Comparison of ENCODE assay signal across 10 cellular contexts in the genomic region with DNA sequence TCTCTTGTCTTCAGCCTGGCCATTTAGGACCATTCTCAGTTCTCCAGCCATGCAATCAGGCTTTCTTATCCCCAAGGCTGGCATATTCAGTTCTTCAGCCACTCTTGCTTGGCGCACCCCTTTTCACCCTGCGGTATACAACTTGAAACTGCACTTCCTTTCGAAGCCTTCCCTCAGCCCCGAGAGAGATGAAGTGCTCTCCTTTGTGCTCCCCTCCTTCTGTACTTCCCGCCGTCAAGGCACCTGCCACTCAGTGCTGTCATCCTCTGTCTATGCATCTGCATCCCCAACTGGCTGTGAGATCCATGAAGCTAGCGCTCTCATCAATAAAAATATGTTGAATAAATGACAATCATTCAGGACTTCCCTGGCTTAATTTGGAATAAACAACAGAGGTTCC. TPM values are rescaled to one million over a fixed set of nuclear protein-coding genes. Genes with fewer than 3 reads are reported as not detected.
A peak's percentile ranks its signal among the peaks of the same experiment; 100 is the strongest.
DNase-seq lines count a peak whose midpoint lies in the region; ATAC-seq, FAIRE-seq and TF ChIP-seq lines count a peak whose summit lies in the region.
"Had no signal": no experiment of that assay in that cellular context is flagged by ENCODE, and none has a peak within 500 bp of the region (broad histone marks: within the 10 kb centered on the region; RNA-seq: fewer than 3 reads in every experiment).

No MANE protein-coding gene starts in this region.

- no TSS peak for BruUV-seq in GM12878 (replicated peaks; lab: Mats Ljungman, UMichigan)

- no peak for TF ChIP-seq EP300 in GM12878 (IDR thresholded peaks at IDR 0.05; ENCODE audit: borderline replicate concordance in 1 of 2, control insufficient read depth in 1 of 2, low read depth in 2 of 2, low read length in 2 of 2)

- peak overlapping the region; percentile 20 for H3K4me3 ChIP-seq in GM12878

- TF ChIP-seq CTCF in GM12878 (IDR thresholded peaks at IDR 0.05 in 2 of 3, conservative IDR thresholded peaks at IDR 0.05 in 1 of 3; ENCODE audit: control insufficient read depth in 2 of 3, extremely low read depth in 1 of 3, insufficient read depth in 1 of 3, low read depth in 3 of 3, low read length in 3 of 3), result no peak

- intact Hi-C loops in GM12878 (cut with micrococcal nuclease; ENCODE audit: unreplicated experiment), result no loop called here

- peak overlapping the region; percentile 71 for H3K4me2 ChIP-seq in GM12878 (ENCODE audit: control insufficient read depth, insufficient read depth)

- no peak for FAIRE-seq in GM12878 (lab: Jason Lieb, UNC)

- TF ChIP-seq RAD21 in GM12878 (IDR thresholded peaks at IDR 0.05; ENCODE audit: insufficient read depth, low read depth, low read length), result no peak

- H3K79me2 ChIP-seq in GM12878 (ENCODE audit: control insufficient read depth, insufficient read depth, low read length), result no peaks in the 10 kb centered on the region

- H3K9ac ChIP-seq in GM12878 (ENCODE audit: control insufficient read depth, insufficient read depth, low read length), result no peak overlapping the region

- in situ Hi-C loops in GM12878 (cut with MboI), result no loop called here

- CTCF ChIA-PET in GM12878 (lab: Yijun Ruan, JAX), result interaction anchor here (0.9 to 3.7 kb wide), 7 partner anchors 9 to 48 kb away, joined by 3 to 33 read pairs (median 5); no protein-coding TSS in a partner anchor

- RAD21 ChIA-PET in GM12878 (lab: Charles Lee; ENCODE audit: unreplicated experiment), result interaction anchor here (1.7 kb wide), 2 partner anchors 9 to 21 kb away, joined by 7 to 15 read pairs; no protein-coding TSS in a partner anchor

- H3K27ac ChIP-seq in GM12878 (ENCODE audit: control insufficient read depth, insufficient read depth), result no peak overlapping the region

- 20% methylated on average over 7 of the region's 7 CpGs for WGBS in GM12878 (ENCODE audit: insufficient coverage, insufficient replicate concordance, low lambda C conversion rate, missing lambda C conversion rate)

- H2AFZ ChIP-seq in GM12878 (ENCODE audit: control insufficient read depth, low read depth, low read length), result peak overlapping the region; percentile 28

- no peaks in the 10 kb centered on the region for H3K36me3 ChIP-seq in GM12878 (ENCODE audit: control insufficient read depth in 2 of 2, insufficient read depth in 2 of 2, low read length in 1 of 2)

- no peaks in the 10 kb centered on the region for H3K27me3 ChIP-seq in GM12878 (replicated peaks in 1 of 2; ENCODE audit: control insufficient read depth in 2 of 2, insufficient read depth in 2 of 2, low read length in 1 of 2)

- peaks cover 13% of the 10 kb centered on the region for H3K4me1 ChIP-seq in GM12878 (ENCODE audit: control insufficient read depth, insufficient read depth, low read length)

- H3K9me3 ChIP-seq in GM12878 (replicated peaks; ENCODE audit: control insufficient read depth, insufficient read depth, low read length), result no peaks in the 10 kb centered on the region

- peak; percentile 79 for ATAC-seq in GM18873 (IDR thresholded peaks at IDR 0.05; ENCODE audit: low FRiP score, unreplicated experiment)
- peak; percentile 92 for ATAC-seq in GM21447 (IDR thresholded peaks at IDR 0.05; ENCODE audit: unreplicated experiment)
- peak; percentile 93 for ATAC-seq in HG03139 (IDR thresholded peaks at IDR 0.05; ENCODE audit: unreplicated experiment)
- peak; percentile 89 for ATAC-seq in GM12878

- SMC1A ChIA-PET in GM12878 (lab: Charles Lee; ENCODE audit: uncharacterized antibody, unreplicated experiment), result interaction anchor here (1.1 to 4.6 kb wide), 6 partner anchors 10 to 48 kb away, joined by 3 to 36 read pairs (median 8); no protein-coding TSS in a partner anchor

- no peak for TF ChIP-seq POLR2A in GM12878 (IDR thresholded peaks at IDR 0.05; ENCODE audit: low read depth, low read length)

- POLR2A ChIA-PET in GM12878 (lab: Charles Lee), result interaction anchor here (2.0 kb wide), 1 partner anchor 13 kb away, joined by 6 read pairs; no protein-coding TSS in a partner anchor

- no peak for DNase-seq in GM12878 (ENCODE audit: low read depth, low spot score)
- DNase-seq in COLO668 (lab: John Stamatoyannopoulos, UW; ENCODE audit: unreplicated experiment), result no peak
- no peak for DNase-seq in central memory CD4-positive, alpha-beta T cell
- no peak for DNase-seq in SHP77 (lab: John Stamatoyannopoulos, UW)
- DNase-seq: NCI-H1694, occipital lobe, T1000 had no signal

- H4K20me1 ChIP-seq in GM12878 (ENCODE audit: control insufficient read depth, insufficient read depth), result no peaks in the 10 kb centered on the region

TF ChIP-seq in GM12878, 131 proteins besides CTCF, POLR2A, EP300 and RAD21:
- peak; percentile 39 for TF ChIP-seq PBX3 (IDR thresholded peaks at IDR 0.05; ENCODE audit: insufficient replicate concordance, low read depth, low read length)
- TF ChIP-seq JUND (IDR thresholded peaks at IDR 0.05; ENCODE audit: low read depth, low read length), result no peak
- TF ChIP-seq, protein P1, sequence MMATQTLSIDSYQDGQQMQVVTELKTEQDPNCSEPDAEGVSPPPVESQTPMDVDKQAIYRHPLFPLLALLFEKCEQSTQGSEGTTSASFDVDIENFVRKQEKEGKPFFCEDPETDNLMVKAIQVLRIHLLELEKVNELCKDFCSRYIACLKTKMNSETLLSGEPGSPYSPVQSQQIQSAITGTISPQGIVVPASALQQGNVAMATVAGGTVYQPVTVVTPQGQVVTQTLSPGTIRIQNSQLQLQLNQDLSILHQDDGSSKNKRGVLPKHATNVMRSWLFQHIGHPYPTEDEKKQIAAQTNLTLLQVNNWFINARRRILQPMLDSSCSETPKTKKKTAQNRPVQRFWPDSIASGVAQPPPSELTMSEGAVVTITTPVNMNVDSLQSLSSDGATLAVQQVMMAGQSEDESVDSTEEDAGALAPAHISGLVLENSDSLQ (IDR thresholded peaks at IDR 0.05), result peak; percentile 51; the same call in 1 of the 2 replicates
- TF ChIP-seq STAT1 (conservative IDR thresholded peaks at IDR 0.05), result no peak

RNA-seq across cellular contexts. Expression of gene MORC1, which starts 45.7 kb away (rescaled TPM):
- total RNA-seq in GM12878 (2013; cell fraction: nucleolus; rRNA removed), result 0.15 TPM in 1 of 2 replicates, not detected in the other
- not detected in 2 replicates for total RNA-seq in GM12878 (2014; rRNA removed)
- total RNA-seq in GM12878 (2014; rRNA removed; fragmentation: Illumina TruSeq; extraction: Trizol), result not detected in 2 replicates
- total RNA-seq in GM12878 (2021), result not detected in 2 replicates
- not detected for polyA plus RNA-seq in GM12878 (2011; ENCODE audit: low read depth)
- 0.18 and 0.26 TPM in 2 replicates for polyA plus RNA-seq in GM12878 (2011; rRNA removed)
- polyA plus RNA-seq in GM12878 (2011; cell fraction: cytosol; rRNA removed), result 0.04 and 0.05 TPM in 2 replicates
- 0.07 and 0.12 TPM in 2 replicates for polyA plus RNA-seq in GM12878 (2011; cell fraction: nucleus; rRNA removed)
- polyA plus RNA-seq in GM12878 (2012), result not detected in 2 replicates
- not detected in 2 replicates for polyA plus RNA-seq in GM12878 (2014; fragmentation: Illumina TruSeq; extraction: Trizol)
- not detected for polyA plus RNA-seq in GM12878 (2014; fragmentation: Nextera tagmentation; extraction: Ambion mirVana)
- not detected in 2 replicates for polyA plus RNA-seq in GM12878 (2014; rRNA removed)
- not detected for polyA plus RNA-seq in GM12878 (2016; fragmentation: Nextera tagmentation; extraction: Ambion mirVana)
- polyA minus RNA-seq in GM12878 (2011; rRNA and poly(A)+ RNA removed), result 0.15 TPM in 1 of 2 replicates, not detected in the other
- not detected in 2 replicates for polyA minus RNA-seq in GM12878 (2011; cell fraction: cytosol; rRNA and poly(A)+ RNA removed)
- polyA minus RNA-seq in GM12878 (2011; cell fraction: nucleus; rRNA and poly(A)+ RNA removed), result 0.12 TPM in 1 of 2 replicates, not detected in the other
